ENCODE assay signal across 19 cellular contexts in genomic region chr17:74567397-74567796, GRCh38. TPM values are rescaled to one million over a fixed set of nuclear protein-coding genes. Genes with fewer than 3 reads are reported as not detected.
DNase-seq lines count a peak whose midpoint lies in the region; ATAC-seq and TF ChIP-seq lines count a peak whose summit lies in the region.
"Had no signal": no experiment of that assay in that cellular context is flagged by ENCODE, and none has a peak within 500 bp of the region (broad histone marks: within the 10 kb centered on the region; RNA-seq: fewer than 3 reads in every experiment).

TSS of gene CD300H (minus strand) at chr17:74567509.

- H3K27me3 ChIP-seq in IMR-90 (ENCODE audit: control insufficient read depth, insufficient read depth, low read length) (no peaks in the 10 kb centered on the region), left lung (peaks cover 0 to 44% of the 10 kb centered on the region in 2 donors)
- H3K27me3 ChIP-seq: brain microvascular endothelial cell had no signal

- H3K9me3 ChIP-seq in IMR-90 (ENCODE audit: control insufficient read depth, insufficient read depth, low read length) (peaks cover 37% of the 10 kb centered on the region), left lung (no peaks in the 10 kb centered on the region)
- H3K9me3 ChIP-seq: tibial artery had no signal

- no peak within 1 kb of the TSS for H2AFZ ChIP-seq in IMR-90 (replicated peaks; ENCODE audit: low read length, poor library complexity)

- H3K9ac ChIP-seq in IMR-90 (ENCODE audit: low read depth, low read length), result no peak within 1 kb of the TSS

- no peak within 1 kb of the TSS for H3K4ac ChIP-seq in IMR-90 (ENCODE audit: low read depth, low read length)

- CTCF ChIA-PET in IMR-90 (lab: Yijun Ruan, JAX), result no interaction called here

- TF ChIP-seq CTCF in IMR-90 (conservative IDR thresholded peaks at IDR 0.05; ENCODE audit: low read depth, low read length) (no peak), left lung (IDR thresholded peaks at IDR 0.05) (no peak)

- no peak within 1 kb of the TSS for H3K4me2 ChIP-seq in IMR-90 (ENCODE audit: low read depth, low read length)

- H3K14ac ChIP-seq in IMR-90 (replicated peaks; ENCODE audit: low read depth, low read length), result no peak within 1 kb of the TSS

- no peak within 1 kb of the TSS for H2BK20ac ChIP-seq in IMR-90 (ENCODE audit: low read depth, low read length)

- no peak within 1 kb of the TSS for H4K8ac ChIP-seq in IMR-90 (ENCODE audit: low read depth in 2 of 2, low read length in 2 of 2)

- intact Hi-C loops in IMR-90 (cut with micrococcal nuclease), result no loop called here
- intact Hi-C loops in left lung (cut with DNase I), result no loop called here

- no peak within 1 kb of the TSS for H2AK5ac ChIP-seq in IMR-90 (ENCODE audit: low read depth, low read length)

- BruUV-seq in IMR-90 (replicated peaks; lab: Mats Ljungman, UMichigan), result no TSS peak

- H3K27ac ChIP-seq in IMR-90 (ENCODE audit: insufficient read depth, low read length) (no peak within 1 kb of the TSS), left lung (peak within 1 kb of the TSS; percentile 13)
- H3K27ac ChIP-seq: brain microvascular endothelial cell, dorsolateral prefrontal cortex, HL-60, tibial artery had no signal

- dilution Hi-C loops in IMR-90 (cut with HindIII; ENCODE audit: low sequenced_read_pairs, unreplicated experiment), result no loop called here

- H4K91ac ChIP-seq in IMR-90 (ENCODE audit: insufficient read depth, low read depth, low read length), result no peak within 1 kb of the TSS

- TF ChIP-seq POLR2A in IMR-90 (IDR thresholded peaks at IDR 0.05; ENCODE audit: low read depth, low read length), result no peak

- DNase-seq in Ammon's horn (ENCODE audit: low spot score) (peak; percentile 70), IMR-90 (no peak), RPMI8226 (peak; percentile 43), left lung (peak in 1 of 2 donors; percentile 55), NCI-H187 (lab: John Stamatoyannopoulos, UW) (no peak), NCI-H2196 treated with DMSO at 0.1 percent for 48 hours (lab: John Stamatoyannopoulos, UW; ENCODE audit: unreplicated experiment) (no peak)
- no peak for DNase-seq in activated CD4-positive, alpha-beta T cell treated with anti-CD3 and anti-CD28 coated beads, Interleukin-2, amount 50 U/mL, for 48 hours
- DNase-seq: brain microvascular endothelial cell, NCI-H1092, NCI-H524 treated with DMSO at 0.1 percent for 48 hours, PC-3, tibial artery had no signal

- no peak within 1 kb of the TSS for H3K56ac ChIP-seq in IMR-90 (ENCODE audit: extremely low read depth, insufficient read depth, low read length)

- H3K9me1 ChIP-seq in IMR-90 (ENCODE audit: insufficient read depth, low read length), result no peaks in the 10 kb centered on the region

- H2BK120ac ChIP-seq in IMR-90 (ENCODE audit: low read depth, low read length), result no peak within 1 kb of the TSS

- in situ Hi-C loops in IMR-90 (cut with MboI; ENCODE audit: low sequenced_read_pairs), result no loop called here

- ATAC-seq in IMR-90 (ENCODE audit: low read depth) (no peak), left lung (peak; percentile 22), HG03354 (IDR thresholded peaks at IDR 0.05; ENCODE audit: poor library complexity, severe bottlenecking, unreplicated experiment) (no peak)
- ATAC-seq: PC-3 had no signal

- H2BK5ac ChIP-seq in IMR-90 (ENCODE audit: low read depth, low read length, poor library complexity, severe bottlenecking), result peak within 1 kb of the TSS; percentile 88

- no peak within 1 kb of the TSS for H2BK15ac ChIP-seq in IMR-90 (ENCODE audit: low read depth, low read length)

- no peaks in the 10 kb centered on the region for H4K20me1 ChIP-seq in IMR-90 (ENCODE audit: insufficient read depth, low read length)

- no peak within 1 kb of the TSS for H4K5ac ChIP-seq in IMR-90 (ENCODE audit: low read depth, low read length)

- POLR2A ChIA-PET in IMR-90 (lab: Charles Lee; ENCODE audit: unreplicated experiment), result no interaction called here

- no CpG with 5 or more reads among the region's 2 CpGs for WGBS in IMR-90 (ENCODE audit: extremely low coverage in 2 of 2, insufficient read length in 1 of 2), 2 experiments

- TF ChIP-seq RAD21 in IMR-90 (IDR thresholded peaks at IDR 0.05; ENCODE audit: low read length), result no peak

- H3K36me3 ChIP-seq in IMR-90 (ENCODE audit: control insufficient read depth, insufficient read depth, low read length) (no peaks in the 10 kb centered on the region), left lung (no peaks in the 10 kb centered on the region)
- H3K36me3 ChIP-seq: brain microvascular endothelial cell, tibial artery had no signal

- no peak within 1 kb of the TSS for H3K23ac ChIP-seq in IMR-90 (ENCODE audit: low read depth, low read length)

- no peaks in the 10 kb centered on the region for H3K79me1 ChIP-seq in IMR-90 (ENCODE audit: low read depth in 1 of 2, low read length in 2 of 2)

- H3K4me3 ChIP-seq in IMR-90 (ENCODE audit: insufficient read depth, low read depth, low read length) (no peak within 1 kb of the TSS), left lung (no peak within 1 kb of the TSS)
- H3K4me3 ChIP-seq: dorsolateral prefrontal cortex, tibial artery had no signal

- H2AK9ac ChIP-seq in IMR-90 (replicated peaks; ENCODE audit: low read depth, low read length, poor library complexity), result no peak within 1 kb of the TSS

- H3K18ac ChIP-seq in IMR-90 (ENCODE audit: low read depth, low read length), result no peak within 1 kb of the TSS

- H3K4me1 ChIP-seq in IMR-90 (ENCODE audit: control insufficient read depth, insufficient read depth, low read length), result no peaks in the 10 kb centered on the region
- peaks cover 0 to 36% of the 10 kb centered on the region in 2 donors for H3K4me1 ChIP-seq in left lung
- H3K4me1 ChIP-seq: tibial artery had no signal

TF ChIP-seq in IMR-90, 13 proteins besides CTCF, POLR2A, EP300 and RAD21:
- TF ChIP-seq NFE2L2 (IDR thresholded peaks at IDR 0.05; ENCODE audit: low read depth, low read length) (no peak), MXI1 (IDR thresholded peaks at IDR 0.05; ENCODE audit: borderline replicate concordance, low read depth, low read length) (no peak), USF2 (IDR thresholded peaks at IDR 0.05; ENCODE audit: low read depth, low read length) (no peak), ELK1 (IDR thresholded peaks at IDR 0.05; ENCODE audit: borderline replicate concordance, low read depth, low read length) (no peak), MAZ (IDR thresholded peaks at IDR 0.05; ENCODE audit: borderline replicate concordance, low read depth, low read length) (no peak)

RNA-seq across cellular contexts. Expression of gene CD300H, which starts in this region (rescaled TPM):
- total RNA-seq in IMR-90 (2012; rRNA removed), result not detected in 2 replicates
- not detected in 2 replicates for polyA plus RNA-seq in IMR-90 (2012; rRNA removed)
- not detected in 2 replicates for polyA plus RNA-seq in IMR-90 (2012; cell fraction: cytosol; rRNA removed)
- not detected in 2 replicates for polyA plus RNA-seq in IMR-90 (2012; cell fraction: nucleus; rRNA removed; ENCODE audit: low replicate concordance)
- under 1 TPM in 1 of 2 donors, not detected in 1; 0.76 TPM for total RNA-seq in left lung
- total RNA-seq: activated T-helper 2 cell treated with anti-CD3 and anti-CD28 coated beads, Interferon-gamma antibody, Interleukin-2, Interleukin-4, amounts not matched to agents 10 μg/mL and 5 μg/mL and 100 μg/mL, durations not matched to agents 14 hours and 24 hours and 36 hours; Daoy; dorsolateral prefrontal cortex; epithelial cell of proximal tubule; frontal cortex; PC-3 had no signal

Comparison
In these comparisons a context has a peak if more than half of its experiments do, and no peak if none do; other contexts are left out.
1. Peak in ATAC-seq and H3K27ac ChIP-seq in left lung; RNA of the gene not detected or under 1 TPM.
2. DNase-seq: peak in Ammon's horn (single experiment) and RPMI8226 (single experiment); none in IMR-90 (single experiment), NCI-H187 (0 of 2), activated CD4-positive, alpha-beta T cell treated with anti-CD3 and anti-CD28 coated beads, Interleukin-2, amount 50 U/mL, for 48 hours (0 of 2) and NCI-H2196 treated with DMSO at 0.1 percent for 48 hours (single experiment).